In the genomic region with DNA sequence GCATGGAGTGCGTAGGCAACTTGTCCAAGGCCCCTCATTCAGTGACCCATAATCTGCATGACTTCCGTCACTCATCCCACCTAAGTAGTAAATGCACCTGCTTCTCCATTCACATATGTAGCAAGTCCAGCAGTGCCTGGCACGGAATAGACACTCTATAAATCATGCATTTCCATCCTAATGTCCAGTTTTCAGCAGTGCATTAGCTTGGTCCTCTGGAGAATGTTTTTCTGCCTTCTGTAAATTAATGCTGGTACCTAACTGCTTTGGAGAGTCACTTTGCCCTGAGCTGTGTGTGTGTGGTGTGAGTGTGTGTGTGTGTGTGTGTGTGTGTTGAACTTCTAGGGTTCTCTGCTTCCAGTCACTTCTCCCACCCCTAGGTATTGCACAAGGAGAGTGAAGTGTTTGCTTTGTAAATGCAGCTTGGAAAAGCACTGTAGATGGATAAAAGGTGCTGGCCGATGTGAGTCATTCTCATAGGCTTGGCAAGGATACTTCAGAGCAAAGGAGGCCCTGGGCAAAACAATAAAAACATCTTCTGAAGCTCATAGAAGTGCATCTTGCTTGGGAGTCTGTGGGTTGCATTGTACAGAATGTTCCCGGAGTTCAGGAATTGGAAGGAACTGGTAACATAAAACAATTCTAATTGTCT, we compare ENCODE assay signal across 13 cellular contexts.
DNase-seq lines count a peak whose midpoint lies in the region; TF ChIP-seq lines count a peak whose summit lies in the region.
"Had no signal": no experiment of that assay in that cellular context is flagged by ENCODE, and none has a peak within 500 bp of the region (broad histone marks: within the 10 kb centered on the region; RNA-seq: fewer than 3 reads in every experiment).

No MANE protein-coding gene starts in this region.

- H3K4me1 Mint-ChIP-seq in osteocyte (ENCODE audit: unreplicated experiment) = peaks cover 32% of the 10 kb centered on the region

- H3K36me3 Mint-ChIP-seq in osteocyte (ENCODE audit: unreplicated experiment) = no peaks in the 10 kb centered on the region
- H3K36me3 Mint-ChIP-seq: stimulated activated naive B cell treated with anti-CD40 and anti-IgM and Interleukin-4, amounts not matched to agents 10 μg/mL and 1 μg/mL and 100 μg/mL, for 72 hours had no signal

- H3K9me3 ChIP-seq in esophagus muscularis mucosa = no peaks in the 10 kb centered on the region
- H3K9me3 ChIP-seq: SJCRH30 had no signal

- no peak overlapping the region for H3K4me3 ChIP-seq in esophagus muscularis mucosa
- no peak overlapping the region for H3K4me3 ChIP-seq in rectal smooth muscle tissue (ENCODE audit: low read length)
- H3K4me3 ChIP-seq: SJCRH30 had no signal

- no peaks in the 10 kb centered on the region for H3K9me3 Mint-ChIP-seq in osteocyte (ENCODE audit: unreplicated experiment)
- H3K9me3 Mint-ChIP-seq: activated T-cell treated with anti-CD3 and anti-CD28 coated beads, Interleukin-2, amount 50 U/mL, for 4 hours; stimulated activated naive B cell treated with anti-CD40 and anti-IgM and Interleukin-4, amounts not matched to agents 10 μg/mL and 1 μg/mL and 100 μg/mL, for 72 hours had no signal

- no peaks in the 10 kb centered on the region for H3K36me3 ChIP-seq in esophagus muscularis mucosa
- no peaks in the 10 kb centered on the region for H3K36me3 ChIP-seq in rectal smooth muscle tissue (ENCODE audit: control insufficient read depth, insufficient read depth, low read length)
- H3K36me3 ChIP-seq: SJCRH30 had no signal

- no peak for TF ChIP-seq POLR2A in esophagus muscularis mucosa (IDR thresholded peaks at IDR 0.05; ENCODE audit: low read depth)

- no peak for TF ChIP-seq EP300 in esophagus muscularis mucosa (IDR thresholded peaks at IDR 0.05)

- peak; percentile 95 for DNase-seq in DMS79 treated with DMSO at 0.1 percent for 48 hours (lab: John Stamatoyannopoulos, UW)
- DNase-seq in NCI-H69 (lab: John Stamatoyannopoulos, UW) = peak; percentile 78
- no peak for DNase-seq in esophagus muscularis mucosa (ENCODE audit: extremely low spot score)
- no peak for DNase-seq in NCI-H446 treated with DMSO at 0.1 percent for 48 hours (lab: John Stamatoyannopoulos, UW)
- no peak for DNase-seq in medulla oblongata (ENCODE audit: extremely low spot score)
- no peak for DNase-seq in NCI-H524 treated with DMSO at 0.1 percent for 48 hours (lab: John Stamatoyannopoulos, UW)
- DNase-seq in osteocyte (ENCODE audit: extremely low spot score, unreplicated experiment) = no peak
- DNase-seq: activated T-cell treated with anti-CD3 and anti-CD28 coated beads, Interleukin-2, amount 50 U/mL, for 4 hours; glutamatergic neuron; nucleus accumbens; SJCRH30; stimulated activated naive B cell treated with anti-CD40 and anti-IgM and Interleukin-4, amounts not matched to agents 10 μg/mL and 1 μg/mL and 100 μg/mL, for 72 hours had no signal

- intact Hi-C loops in esophagus muscularis mucosa (cut with DNase I) = loop anchor here (10.0 kb wide), 1 partner anchor 1039 kb away; the partner anchor contains the start of gene HSPH1

- H3K27me3 ChIP-seq in esophagus muscularis mucosa = no peaks in the 10 kb centered on the region
- no peaks in the 10 kb centered on the region for H3K27me3 ChIP-seq in rectal smooth muscle tissue (ENCODE audit: control insufficient read depth, insufficient read depth, low read length)

- peaks cover 7 to 34% (median 33%) of the 10 kb centered on the region in 4 donors for H3K4me1 ChIP-seq in esophagus muscularis mucosa
- H3K4me1 ChIP-seq in rectal smooth muscle tissue (ENCODE audit: control insufficient read depth, insufficient read depth, low read length) = peaks cover 28% of the 10 kb centered on the region
- H3K4me1 ChIP-seq: SJCRH30 had no signal

- H3K9ac ChIP-seq in rectal smooth muscle tissue (ENCODE audit: low read length) = no peak overlapping the region

- H3K27ac ChIP-seq in esophagus muscularis mucosa (replicated peaks in 1 of 4) = peak overlapping the region; percentile 52 to 74 (median 62)
- peak overlapping the region; percentile 88 for H3K27ac ChIP-seq in rectal smooth muscle tissue (ENCODE audit: low read depth, low read length)
- H3K27ac ChIP-seq: SJCRH30 had no signal

- WGBS in esophagus muscularis mucosa = 39% methylated on average over 5 of the region's 5 CpGs

- no peak for TF ChIP-seq CTCF in esophagus muscularis mucosa (IDR thresholded peaks at IDR 0.05)
- TF ChIP-seq CTCF in osteocyte (IDR thresholded peaks at IDR 0.05) = no peak

- H3K27me3 Mint-ChIP-seq in osteocyte (ENCODE audit: unreplicated experiment) = no peaks in the 10 kb centered on the region
- H3K27me3 Mint-ChIP-seq: stimulated activated naive B cell treated with anti-CD40 and anti-IgM and Interleukin-4, amounts not matched to agents 10 μg/mL and 1 μg/mL and 100 μg/mL, for 72 hours had no signal

- no peak overlapping the region for H3K27ac Mint-ChIP-seq in osteocyte (ENCODE audit: unreplicated experiment)
- H3K27ac Mint-ChIP-seq: stimulated activated naive B cell treated with anti-CD40 and anti-IgM and Interleukin-4, amounts not matched to agents 10 μg/mL and 1 μg/mL and 100 μg/mL, for 72 hours had no signal

- no peak overlapping the region for H3K4me3 Mint-ChIP-seq in osteocyte (ENCODE audit: unreplicated experiment)
- H3K4me3 Mint-ChIP-seq: activated T-cell treated with anti-CD3 and anti-CD28 coated beads, Interleukin-2, amount 50 U/mL, for 4 hours; stimulated activated naive B cell treated with anti-CD40 and anti-IgM and Interleukin-4, amounts not matched to agents 10 μg/mL and 1 μg/mL and 100 μg/mL, for 72 hours had no signal

Comparison
In these comparisons a context has a peak if more than half of its experiments do, and no peak if none do; other contexts are left out.
1. DNase-seq: peak in DMS79 treated with DMSO at 0.1 percent for 48 hours (single experiment) and NCI-H69 (single experiment); none in esophagus muscularis mucosa (single experiment), NCI-H446 treated with DMSO at 0.1 percent for 48 hours (single experiment), medulla oblongata (single experiment), NCI-H524 treated with DMSO at 0.1 percent for 48 hours (single experiment) and osteocyte (single experiment).